In genomic region chr10:123146013-123146891, GRCh38 we compare ENCODE assay signal across 13 cellular contexts. TPM values are rescaled to one million over a fixed set of nuclear protein-coding genes. Genes with fewer than 3 reads are reported as not detected.
DNase-seq lines count a peak whose midpoint lies in the region; ATAC-seq, FAIRE-seq and TF ChIP-seq lines count a peak whose summit lies in the region.
"Had no signal": no experiment of that assay in that cellular context is flagged by ENCODE, and none has a peak within 500 bp of the region (broad histone marks: within the 10 kb centered on the region; RNA-seq: fewer than 3 reads in every experiment).

No MANE protein-coding gene starts in this region.

- TF ChIP-seq POLR2A in GM12892 (IDR thresholded peaks at IDR 0.05; ENCODE audit: low read depth, low read length) = no peak

- H3K4me1 ChIP-seq in naive thymus-derived CD4-positive, alpha-beta T cell (ENCODE audit: control insufficient read depth in 2 of 2, insufficient read depth in 2 of 2, low read length in 2 of 2) = peaks cover 39 to 82% of the 10 kb centered on the region in 2 donors

- no peak overlapping the region for H3K27ac Mint-ChIP-seq in activated naive CD8-positive, alpha-beta T cell treated with anti-CD3 and anti-CD28 coated beads, Interleukin-2, amount 10 ng/mL, durations not matched to agents 7 days and 5 days
- peak overlapping the region in 2 of 9 donors; percentile 43 to 66 for H3K27ac Mint-ChIP-seq in naive thymus-derived CD4-positive, alpha-beta T cell

- DNase-seq in DMS53 (lab: John Stamatoyannopoulos, UW) (peak; percentile 53), DMS53 treated with DMSO at 0.1 percent for 48 hours (lab: John Stamatoyannopoulos, UW; ENCODE audit: unreplicated experiment) (no peak), GM12892 (ENCODE audit: insufficient read length) (no peak), NCI-H2029 (lab: John Stamatoyannopoulos, UW) (no peak), foreskin fibroblast (no peak)
- DNase-seq in activated naive CD8-positive, alpha-beta T cell treated with anti-CD3 and anti-CD28 coated beads, Interleukin-2, amount 10 ng/mL, durations not matched to agents 7 days and 5 days = no peak
- no peak for DNase-seq in naive thymus-derived CD4-positive, alpha-beta T cell
- DNase-seq: NCI-H146; stimulated activated CD4-positive, alpha-beta T cell treated with anti-CD3 and anti-CD28 coated beads, Interleukin-12 subunit alpha, Interleukin-12 subunit beta, amount 100 ng/mL, for 4 hours had no signal

- POLR2A ChIA-PET in activated naive CD8-positive, alpha-beta T cell treated with anti-CD3 and anti-CD28 coated beads, Interleukin-2, amount 10 ng/mL, durations not matched to agents 7 days and 5 days (lab: Charles Lee) = interaction anchor here (1.0 to 3.2 kb wide), 3 partner anchors 8 to 12 kb away, joined by 3 to 15 read pairs (median 4); partner anchors contain the start of gene BUB3
- POLR2A ChIA-PET in naive thymus-derived CD4-positive, alpha-beta T cell (lab: Charles Lee) = interaction anchor here (0.6 to 1.7 kb wide), 3 partner anchors 8 to 142 kb away, joined by 3 to 6 read pairs (median 3); partner anchors contain the start of gene BUB3

- H3K27me3 ChIP-seq in naive thymus-derived CD4-positive, alpha-beta T cell (ENCODE audit: control insufficient read depth in 2 of 2, insufficient read depth in 2 of 2, low read length in 2 of 2) = peaks cover 30 to 54% of the 10 kb centered on the region in 2 donors

- CTCF ChIA-PET in naive thymus-derived CD4-positive, alpha-beta T cell (lab: Charles Lee) = no interaction called here

- H3K36me3 Mint-ChIP-seq in activated naive CD8-positive, alpha-beta T cell treated with anti-CD3 and anti-CD28 coated beads, Interleukin-2, amount 10 ng/mL, durations not matched to agents 7 days and 5 days = peaks cover 2% of the 10 kb centered on the region
- peaks cover 0 to 3% (median 0%) of the 10 kb centered on the region in 5 donors for H3K36me3 Mint-ChIP-seq in naive thymus-derived CD4-positive, alpha-beta T cell

- H3K36me3 ChIP-seq in naive thymus-derived CD4-positive, alpha-beta T cell (ENCODE audit: control insufficient read depth in 2 of 3, insufficient read depth in 3 of 3, low read length in 3 of 3) = no peaks in the 10 kb centered on the region
- H3K36me3 ChIP-seq: breast epithelium had no signal

- intact Hi-C loops in naive thymus-derived CD4-positive, alpha-beta T cell (cut with micrococcal nuclease) = no loop called here

- ATAC-seq in activated naive CD8-positive, alpha-beta T cell treated with anti-CD3 and anti-CD28 coated beads, Interleukin-2, amount 10 ng/mL, durations not matched to agents 7 days and 5 days (ENCODE audit: low read depth) = no peak
- no peak for ATAC-seq in naive thymus-derived CD4-positive, alpha-beta T cell
- ATAC-seq in GM21737 (IDR thresholded peaks at IDR 0.05; ENCODE audit: unreplicated experiment) = no peak
- ATAC-seq: esophagus mucosa had no signal

- H3K9me3 Mint-ChIP-seq in activated naive CD8-positive, alpha-beta T cell treated with anti-CD3 and anti-CD28 coated beads, Interleukin-2, amount 10 ng/mL, durations not matched to agents 7 days and 5 days = no peaks in the 10 kb centered on the region
- H3K9me3 Mint-ChIP-seq in naive thymus-derived CD4-positive, alpha-beta T cell = peaks cover 0 to 4% (median 0%) of the 10 kb centered on the region in 11 donors

- H3K27ac ChIP-seq in naive thymus-derived CD4-positive, alpha-beta T cell (ENCODE audit: low read depth, low read length) = no peak overlapping the region
- H3K27ac ChIP-seq: 22Rv1, breast epithelium had no signal

- H3K27me3 Mint-ChIP-seq in activated naive CD8-positive, alpha-beta T cell treated with anti-CD3 and anti-CD28 coated beads, Interleukin-2, amount 10 ng/mL, durations not matched to agents 7 days and 5 days = peaks cover 73% of the 10 kb centered on the region
- peaks cover 64 to 84% (median 67%) of the 10 kb centered on the region in 5 donors for H3K27me3 Mint-ChIP-seq in naive thymus-derived CD4-positive, alpha-beta T cell

- H3K4me3 Mint-ChIP-seq in activated naive CD8-positive, alpha-beta T cell treated with anti-CD3 and anti-CD28 coated beads, Interleukin-2, amount 10 ng/mL, durations not matched to agents 7 days and 5 days = peak overlapping the region; percentile 53
- H3K4me3 Mint-ChIP-seq in naive thymus-derived CD4-positive, alpha-beta T cell = peak overlapping the region in 9 of 10 donors; percentile 56 to 83 (median 71)

- no peak for TF ChIP-seq CTCF in foreskin fibroblast (IDR thresholded peaks at IDR 0.05; ENCODE audit: low read depth, low read length)

- FAIRE-seq in GM12892 (lab: Jason Lieb, UNC) = peak; percentile 44

- peaks cover 37% of the 10 kb centered on the region for H3K4me1 Mint-ChIP-seq in activated naive CD8-positive, alpha-beta T cell treated with anti-CD3 and anti-CD28 coated beads, Interleukin-2, amount 10 ng/mL, durations not matched to agents 7 days and 5 days
- peaks cover 25 to 76% (median 63%) of the 10 kb centered on the region in 7 donors for H3K4me1 Mint-ChIP-seq in naive thymus-derived CD4-positive, alpha-beta T cell

- H3K9me3 ChIP-seq in naive thymus-derived CD4-positive, alpha-beta T cell (ENCODE audit: control insufficient read depth in 2 of 3, low read length in 3 of 3) = no peaks in the 10 kb centered on the region
- H3K9me3 ChIP-seq: breast epithelium had no signal

- no peak overlapping the region for H3K4me3 ChIP-seq in naive thymus-derived CD4-positive, alpha-beta T cell (ENCODE audit: low read length)
- H3K4me3 ChIP-seq in foreskin fibroblast (ENCODE audit: low read depth in 1 of 2, low read length in 2 of 2) = no peak overlapping the region

RNA-seq across cellular contexts. Expression of gene HMX2, which starts 1.7 kb away (rescaled TPM):
- polyA plus RNA-seq in GM12892 (2012; ENCODE audit: missing spikeins) = 3.0 TPM
- not detected for total RNA-seq in activated naive CD8-positive, alpha-beta T cell treated with anti-CD3 and anti-CD28 coated beads, Interleukin-2, amount 10 ng/mL, durations not matched to agents 7 days and 5 days
- not detected for total RNA-seq in naive thymus-derived CD4-positive, alpha-beta T cell
- under 1 TPM; 0.14 to 0.24 TPM for polyA plus RNA-seq in naive thymus-derived CD4-positive, alpha-beta T cell
- total RNA-seq: breast epithelium, esophagus mucosa had no signal

RNA-seq across cellular contexts. Expression of gene BUB3, which starts 8.0 kb away (rescaled TPM):
- 165 TPM for polyA plus RNA-seq in GM12892 (2012; ENCODE audit: missing spikeins)
- total RNA-seq in activated naive CD8-positive, alpha-beta T cell treated with anti-CD3 and anti-CD28 coated beads, Interleukin-2, amount 10 ng/mL, durations not matched to agents 7 days and 5 days = 100 to 1,000 TPM; 254 to 265 TPM
- 100 to 1,000 TPM in 3 of 5 experiments, 10 to 100 TPM in 2; 91.4 to 195 (median 171) TPM for total RNA-seq in naive thymus-derived CD4-positive, alpha-beta T cell
- polyA plus RNA-seq in naive thymus-derived CD4-positive, alpha-beta T cell = 100 to 1,000 TPM; 230 to 255 TPM

RNA-seq across cellular contexts. Expression of gene HMX3, which starts 10.5 kb away (rescaled TPM):
- 0.47 TPM for polyA plus RNA-seq in GM12892 (2012; ENCODE audit: missing spikeins)
- total RNA-seq in activated naive CD8-positive, alpha-beta T cell treated with anti-CD3 and anti-CD28 coated beads, Interleukin-2, amount 10 ng/mL, durations not matched to agents 7 days and 5 days = not detected
- total RNA-seq in naive thymus-derived CD4-positive, alpha-beta T cell = not detected
- polyA plus RNA-seq in naive thymus-derived CD4-positive, alpha-beta T cell = not detected
- total RNA-seq: breast epithelium, esophagus mucosa had no signal
